Comparison of ENCODE assay signal across 9 cellular contexts in genomic region chr15:70319466-70319865, GRCh38.
DNase-seq lines count a peak whose midpoint lies in the region; ATAC-seq and TF ChIP-seq lines count a peak whose summit lies in the region.
"Had no signal": no experiment of that assay in that cellular context is flagged by ENCODE, and none has a peak within 500 bp of the region (broad histone marks: within the 10 kb centered on the region; RNA-seq: fewer than 3 reads in every experiment).

No MANE protein-coding gene starts in this region.

- in situ Hi-C loops in transverse colon (cut with MboI; ENCODE audit: low pct_ligation_motif_present in 1 of 4, low pct_unique_long_range_greater_than_20kb in 1 of 4, low sequenced_read_pairs in 3 of 4) = no loop called here

- TF ChIP-seq CTCF in transverse colon (IDR thresholded peaks at IDR 0.05) (no peak), psoas muscle (IDR thresholded peaks at IDR 0.05) (no peak)

- H3K9me3 ChIP-seq in transverse colon (no peaks in the 10 kb centered on the region), psoas muscle (no peaks in the 10 kb centered on the region)

- H3K36me3 ChIP-seq in transverse colon (no peaks in the 10 kb centered on the region), psoas muscle (ENCODE audit: insufficient read depth in 1 of 2, low read depth in 1 of 2) (no peaks in the 10 kb centered on the region)

- DNase-seq in RPMI8226 (peak; percentile 83), transverse colon (no peak), psoas muscle (no peak), NCI-H2107 (lab: John Stamatoyannopoulos, UW) (no peak)
- no peak for DNase-seq in stimulated activated CD4-positive, alpha-beta T cell treated with anti-CD3 and anti-CD28 coated beads, Interleukin-4, amount 100 ng/mL, for 24 hours
- DNase-seq: OCI-M1 had no signal

- H3K4me1 ChIP-seq in transverse colon (peaks cover 27 to 56% (median 42%) of the 10 kb centered on the region in 4 donors), psoas muscle (no peaks in the 10 kb centered on the region)

- ATAC-seq in GM19328 (IDR thresholded peaks at IDR 0.05; ENCODE audit: unreplicated experiment) (peak; percentile 73), HG02943 (IDR thresholded peaks at IDR 0.05; ENCODE audit: low read depth, unreplicated experiment) (peak; percentile 84), psoas muscle (no peak)

- 51 to 75% methylated on average over 1 to 4 of the region's 4 CpGs for WGBS in transverse colon (ENCODE audit: low coverage in 1 of 2), 2 donors
- 86 to 90% (median 90%) methylated on average over 4 of the region's 4 CpGs for WGBS in psoas muscle, 3 donors

- intact Hi-C loops in transverse colon (cut with DNase I; ENCODE audit: low total_unique reads) (no loop called here), psoas muscle (cut with DNase I) (no loop called here)

- TF ChIP-seq POLR2A in transverse colon (IDR thresholded peaks at IDR 0.05) = no peak

- H3K4me3 ChIP-seq in transverse colon (no peak overlapping the region), psoas muscle (no peak overlapping the region)

- TF ChIP-seq EP300 in transverse colon (IDR thresholded peaks at IDR 0.05; ENCODE audit: low read depth) = no peak

- H3K27ac ChIP-seq in transverse colon (peak overlapping the region; percentile 65 to 88 (median 75)), psoas muscle (no peak overlapping the region)
- H3K27ac ChIP-seq: parathyroid adenoma had no signal

- H3K27me3 ChIP-seq in transverse colon = no peaks in the 10 kb centered on the region
- no peaks in the 10 kb centered on the region for H3K27me3 ChIP-seq in psoas muscle (ENCODE audit: insufficient read depth in 3 of 3, low read length in 2 of 3)

Comparison
In these comparisons a context has a peak if more than half of its experiments do, and no peak if none do; other contexts are left out.
1. ATAC-seq: peak in GM19328 (single experiment) and HG02943 (single experiment); none in psoas muscle (0 of 4).